34 cellular contexts compared by ENCODE assay signal in genomic region chr5:155989884-155990283, GRCh38.
"Had no signal": no experiment of that assay in that cellular context is flagged by ENCODE, and none has a peak within 500 bp of the region (broad histone marks: within the 10 kb centered on the region; RNA-seq: fewer than 3 reads in every experiment).

No MANE protein-coding gene starts in this region.

- H3K4me3 ChIP-seq: MG63 had no signal

- H3K4me2 ChIP-seq: KMS-11 had no signal

- H3K36me3 ChIP-seq: MG63 had no signal

- DNase-seq: Karpas-422, Kasumi-1, MG63, MM.1S, MV-4-11, NCI-H1048, NCI-H1092, NCI-H1092 treated with DMSO at 0.1 percent for 48 hours, NCI-H1105, NCI-H1105 treated with DMSO at 0.1 percent for 48 hours, NCI-H1417, NCI-H1417 treated with DMSO at 0.1 percent for 48 hours, NCI-H1436, NCI-H1436 treated with DMSO at 0.1 percent for 48 hours, NCI-H146, NCI-H1694, NCI-H1694 treated with DMSO at 0.1 percent for 48 hours, NCI-H187, NCI-H187 treated with DMSO at 0.1 percent for 48 hours, NCI-H1930, NCI-H2029, NCI-H2029 treated with DMSO at 0.1 percent for 48 hours, NCI-H2081, NCI-H2081 treated with DMSO at 0.1 percent for 48 hours, NCI-H2107, NCI-H2171, NCI-H2171 treated with DMSO at 0.1 percent for 48 hours, NCI-H2227 treated with DMSO at 0.1 percent for 48 hours, NCI-H226, NCI-H345, NCI-H446, NCI-H446 treated with DMSO at 0.1 percent for 48 hours, NCI-H510A had no signal

- H3K9me3 ChIP-seq: MG63 had no signal

- H3K27me3 ChIP-seq: MG63 had no signal

- H3K27ac ChIP-seq: KMS-11 had no signal

- H3K9ac ChIP-seq: KMS-11 had no signal
